In the genomic region with DNA sequence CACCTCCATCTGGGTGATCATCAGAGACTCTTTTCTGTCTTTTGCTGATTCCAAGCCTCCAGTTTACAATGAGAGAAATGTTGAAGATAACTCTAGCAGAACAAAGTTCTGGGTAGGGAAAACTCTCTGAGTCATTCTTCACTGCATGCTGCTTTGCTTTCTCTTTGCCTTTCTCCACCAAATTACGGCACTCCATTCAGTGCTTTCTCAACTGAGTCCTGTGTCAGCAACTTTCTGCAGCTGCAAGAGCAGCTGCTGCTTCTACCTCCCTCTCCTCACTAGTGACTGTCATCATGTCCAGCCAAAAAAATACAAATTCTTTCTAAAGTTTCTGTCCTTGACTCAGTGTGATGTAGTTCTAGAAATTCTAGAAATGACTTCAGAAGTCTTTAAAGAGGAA, we compare ENCODE assay signal across 16 cellular contexts.
DNase-seq lines count a peak whose midpoint lies in the region; FAIRE-seq and TF ChIP-seq lines count a peak whose summit lies in the region.
"Had no signal": no experiment of that assay in that cellular context is flagged by ENCODE, and none has a peak within 500 bp of the region (broad histone marks: within the 10 kb centered on the region; RNA-seq: fewer than 3 reads in every experiment).

No MANE protein-coding gene starts in this region.

- H3K9ac ChIP-seq in GM23248 (no peak overlapping the region), Karpas-422 (ENCODE audit: low read length) (no peak overlapping the region), H1 (replicated peaks in 1 of 4; ENCODE audit: extremely low read depth in 1 of 4, low read depth in 3 of 4, low read length in 3 of 4) (no peak overlapping the region), neuronal stem cell (ENCODE audit: low read depth, low read length, poor library complexity) (no peak overlapping the region)

- 0 to 5% methylated on average over 1 of the region's 1 CpG for WGBS in GM23248 (ENCODE audit: low coverage in 1 of 2, low lambda C conversion rate in 2 of 2, missing lambda C conversion rate in 2 of 2), 2 experiments
- WGBS in H1 (ENCODE audit: extremely low coverage in 1 of 2, insufficient coverage in 1 of 2, insufficient read length in 1 of 2, insufficient replicate concordance in 2 of 2, low coverage in 1 of 2, low lambda C conversion rate in 2 of 2, missing lambda C conversion rate in 1 of 2), 2 experiments, result 89% methylated on average over 1 of the region's 1 CpG; no CpG with 5 or more reads in 1 of the 2 experiments
- WGBS in neuronal stem cell (ENCODE audit: extremely low coverage in 2 of 2, insufficient read length in 2 of 2, insufficient replicate concordance in 1 of 2), 2 donors, result no CpG with 5 or more reads among the region's 1 CpG

- H3K18ac ChIP-seq in H1 (ENCODE audit: extremely low read depth, low read length) (no peak overlapping the region), neuronal stem cell (ENCODE audit: low read length) (no peak overlapping the region)

- H3K4ac ChIP-seq in H1 (replicated peaks; ENCODE audit: insufficient read length, low read depth, low read length) (no peak overlapping the region), neuronal stem cell (ENCODE audit: low read length) (no peak overlapping the region)

- H3K23me2 ChIP-seq in H1 (ENCODE audit: low read depth, low read length), result no peaks in the 10 kb centered on the region

- H2AFZ ChIP-seq in GM23248 (no peak overlapping the region), Karpas-422 (ENCODE audit: low read length) (peak overlapping the region; percentile 37), H1 (ENCODE audit: low read length) (0 out of 2 replicates have a peak overlapping the region, but pooled peaks have one; percentile 28), neuronal stem cell (ENCODE audit: low read length) (peak overlapping the region; percentile 61)

- H3K79me2 ChIP-seq in GM23248 (ENCODE audit: insufficient read depth) (no peaks in the 10 kb centered on the region), Karpas-422 (ENCODE audit: low read length) (no peaks in the 10 kb centered on the region), H1 (ENCODE audit: control insufficient read depth in 1 of 2, insufficient read depth in 2 of 2, low read length in 2 of 2) (no peaks in the 10 kb centered on the region)

- H2BK120ac ChIP-seq in H1 (replicated peaks; ENCODE audit: low read depth, low read length), result no peak overlapping the region
- H2BK120ac ChIP-seq in neuronal stem cell (ENCODE audit: low read depth, low read length), result no peak overlapping the region

- no peak overlapping the region for H3K23ac ChIP-seq in H1 (ENCODE audit: insufficient read length)
- H3K23ac ChIP-seq in neuronal stem cell (ENCODE audit: low read depth, low read length, poor library complexity), result no peak overlapping the region

- H4K5ac ChIP-seq in H1 (ENCODE audit: insufficient read length, low read depth, low read length), result no peak overlapping the region

- H3K4me3 ChIP-seq in GM23248 (no peak overlapping the region), Karpas-422 (ENCODE audit: low read length) (no peak overlapping the region), H1 (ENCODE audit: extremely low read depth in 1 of 4, insufficient read depth in 2 of 4, low read depth in 3 of 4, low read length in 4 of 4) (no peak overlapping the region), neuronal stem cell (ENCODE audit: low read length in 2 of 2) (no peak overlapping the region)

- no peak overlapping the region for H3K56ac ChIP-seq in H1 (replicated peaks; ENCODE audit: insufficient read length, low read depth, low read length)

- H2BK12ac ChIP-seq in H1 (ENCODE audit: low read depth, low read length) (no peak overlapping the region), neuronal stem cell (ENCODE audit: low read length) (no peak overlapping the region)

- H4K8ac ChIP-seq in H1 (ENCODE audit: extremely low read depth, insufficient read depth, low read length) (no peak overlapping the region), neuronal stem cell (ENCODE audit: low read depth, low read length) (no peak overlapping the region)

- H4K91ac ChIP-seq in H1 (replicated peaks; ENCODE audit: insufficient read length, low read length) (no peak overlapping the region), neuronal stem cell (ENCODE audit: low read depth, low read length, poor library complexity) (no peak overlapping the region)

- H3K4me2 ChIP-seq in GM23248 (ENCODE audit: unreplicated experiment) (no peak overlapping the region), Karpas-422 (ENCODE audit: low read depth, low read length, poor library complexity, severe bottlenecking) (peak overlapping the region; percentile 19), H1 (ENCODE audit: insufficient read depth in 1 of 2, low read depth in 2 of 2, low read length in 2 of 2) (no peak overlapping the region), neuronal stem cell (ENCODE audit: insufficient read depth, low read length, poor library complexity, severe bottlenecking) (no peak overlapping the region)

- H2AK5ac ChIP-seq in H1 (ENCODE audit: low read depth, low read length) (no peak overlapping the region), neuronal stem cell (ENCODE audit: low read depth, low read length) (no peak overlapping the region)

- no peaks in the 10 kb centered on the region for H3F3A ChIP-seq in GM23248 (ENCODE audit: insufficient read depth)

- TF ChIP-seq CTCF in H1 (IDR thresholded peaks at IDR 0.05; ENCODE audit: control extremely low read depth in 1 of 3, insufficient read depth in 1 of 3, low read depth in 1 of 3, low read length in 3 of 3) (no peak), GM10266 (IDR thresholded peaks at IDR 0.05; ENCODE audit: control insufficient read depth, insufficient read depth, low read depth, missing control alignments) (no peak)

- TF ChIP-seq EP300 in H1 (IDR thresholded peaks at IDR 0.05; ENCODE audit: borderline replicate concordance in 1 of 2, low read depth in 2 of 2, low read length in 2 of 2), result no peak

- H4K20me1 ChIP-seq in GM23248 (ENCODE audit: insufficient read depth) (no peaks in the 10 kb centered on the region), Karpas-422 (ENCODE audit: insufficient read depth, low read depth, low read length) (no peaks in the 10 kb centered on the region), H1 (replicated peaks in 1 of 2; ENCODE audit: control insufficient read depth in 1 of 2, insufficient read depth in 2 of 2, low read length in 2 of 2) (no peaks in the 10 kb centered on the region)

- H3K27ac ChIP-seq in GM23248 (no peak overlapping the region), Karpas-422 (ENCODE audit: low read length) (no peak overlapping the region), H1 (ENCODE audit: low read depth, low read length) (no peak overlapping the region), neuronal stem cell (replicated peaks; ENCODE audit: low read length) (peak overlapping the region; percentile 32)

- peak; percentile 0 for DNase-seq in GM23248
- no peak for DNase-seq in Karpas-422
- DNase-seq in H1 (ENCODE audit: low read depth in 1 of 2, low spot score in 2 of 2), result no peak
- DNase-seq in neuronal stem cell (ENCODE audit: low spot score), result no peak
- no peak for DNase-seq in NCI-H2107 treated with DMSO at 0.1 percent for 48 hours (lab: John Stamatoyannopoulos, UW; ENCODE audit: unreplicated experiment)
- no peak for DNase-seq in stimulated activated CD4-positive, alpha-beta T cell treated with anti-CD3 and anti-CD28 coated beads, Interleukin-4, amount 100 ng/mL, for 4 hours
- DNase-seq in GM10266 (ENCODE audit: extremely low spot score), result no peak
- DNase-seq: ACHN; CD4-positive, alpha-beta T cell; DMS79 treated with DMSO at 0.1 percent for 48 hours; GDM1; NCI-H226; NCI-H526 had no signal

- POLR2A ChIA-PET in H1 (lab: Charles Lee; ENCODE audit: partially characterized antibody), result no interaction called here

- H3K27me3 ChIP-seq in GM23248 (replicated peaks; ENCODE audit: insufficient read depth) (no peaks in the 10 kb centered on the region), Karpas-422 (ENCODE audit: low read length) (0 out of 2 replicates have a peak, but pooled peaks cover 4% of the 10 kb centered on the region), H1 (replicated peaks in 1 of 4; ENCODE audit: control insufficient read depth in 3 of 4, extremely low read depth in 1 of 4, insufficient read depth in 3 of 4, low read length in 3 of 4) (no peaks in the 10 kb centered on the region), neuronal stem cell (ENCODE audit: control insufficient read depth in 3 of 3, insufficient read depth in 3 of 3, low read depth in 1 of 3, low read length in 3 of 3) (no peaks in the 10 kb centered on the region)

- H2BK15ac ChIP-seq in H1 (ENCODE audit: low read length) (no peak overlapping the region), neuronal stem cell (ENCODE audit: low read length) (no peak overlapping the region)

- no peak for TF ChIP-seq POLR2A in H1 (IDR thresholded peaks at IDR 0.05; ENCODE audit: control extremely low read depth in 1 of 2, low read depth in 2 of 2, low read length in 2 of 2)

- no peaks in the 10 kb centered on the region for H3K9me3 ChIP-seq in GM23248 (ENCODE audit: low read depth)
- H3K9me3 ChIP-seq in Karpas-422 (ENCODE audit: low read length), result no peaks in the 10 kb centered on the region
- no peaks in the 10 kb centered on the region for H3K9me3 ChIP-seq in H1 (ENCODE audit: insufficient read depth in 2 of 2, low read depth in 1 of 2, low read length in 1 of 2)
- H3K9me3 ChIP-seq in neuronal stem cell (replicated peaks in 1 of 2; ENCODE audit: control insufficient read depth in 2 of 2, insufficient read depth in 1 of 2, low read depth in 1 of 2, low read length in 2 of 2), result no peaks in the 10 kb centered on the region

- H3K79me1 ChIP-seq in H1 (ENCODE audit: low read depth, low read length) (no peaks in the 10 kb centered on the region), neuronal stem cell (ENCODE audit: low read depth, low read length) (no peaks in the 10 kb centered on the region)

- H3K36me3 ChIP-seq in GM23248 (ENCODE audit: low read depth), result no peaks in the 10 kb centered on the region
- no peaks in the 10 kb centered on the region for H3K36me3 ChIP-seq in Karpas-422 (ENCODE audit: insufficient read depth, low read length)
- H3K36me3 ChIP-seq in H1 (ENCODE audit: control insufficient read depth in 2 of 4, insufficient read depth in 4 of 4, low read length in 3 of 4), result no peaks in the 10 kb centered on the region
- H3K36me3 ChIP-seq in neuronal stem cell (replicated peaks in 1 of 2; ENCODE audit: control insufficient read depth in 2 of 2, insufficient read depth in 2 of 2, low read length in 2 of 2), result no peaks in the 10 kb centered on the region

- no peak for FAIRE-seq in H1 (lab: Jason Lieb, UNC)
- FAIRE-seq: D721Med, H54, HepG2 had no signal

- H3K4me1 ChIP-seq in GM23248 (ENCODE audit: insufficient read depth) (no peaks in the 10 kb centered on the region), Karpas-422 (ENCODE audit: low read length) (peaks cover 9% of the 10 kb centered on the region), H1 (replicated peaks in 1 of 4; ENCODE audit: control insufficient read depth in 3 of 4, insufficient read depth in 4 of 4, low read length in 3 of 4) (no peaks in the 10 kb centered on the region; a peak in 1 of 7 replicates), neuronal stem cell (ENCODE audit: control insufficient read depth in 2 of 2, insufficient read depth in 1 of 2, low read depth in 1 of 2, low read length in 2 of 2) (peaks cover 0 to 3% of the 10 kb centered on the region in 2 donors)

- H2BK20ac ChIP-seq in H1 (ENCODE audit: low read length), result no peak overlapping the region

- CTCF ChIA-PET in H1 (lab: Charles Lee; ENCODE audit: partially characterized antibody), result no interaction called here

- H2BK5ac ChIP-seq in H1 (ENCODE audit: low read depth, low read length) (no peak overlapping the region), neuronal stem cell (ENCODE audit: low read length) (no peak overlapping the region)

- H3K14ac ChIP-seq in H1 (ENCODE audit: insufficient read length), result no peak overlapping the region
- no peak overlapping the region for H3K14ac ChIP-seq in neuronal stem cell (ENCODE audit: low read length)

- H3K9me2 ChIP-seq in GM23248 (ENCODE audit: insufficient read depth) (no peaks in the 10 kb centered on the region), Karpas-422 (replicated peaks; ENCODE audit: insufficient read depth, low read length) (no peaks in the 10 kb centered on the region)

- TF ChIP-seq RAD21 in H1 (IDR thresholded peaks at IDR 0.05 in 1 of 2, conservative IDR thresholded peaks at IDR 0.05 in 1 of 2; ENCODE audit: low read depth in 2 of 2, low read length in 2 of 2), result no peak

- in situ Hi-C loops in GM23248 (cut with MboI), result no loop called here
